8 cellular contexts compared by ENCODE assay signal in the genomic region with DNA sequence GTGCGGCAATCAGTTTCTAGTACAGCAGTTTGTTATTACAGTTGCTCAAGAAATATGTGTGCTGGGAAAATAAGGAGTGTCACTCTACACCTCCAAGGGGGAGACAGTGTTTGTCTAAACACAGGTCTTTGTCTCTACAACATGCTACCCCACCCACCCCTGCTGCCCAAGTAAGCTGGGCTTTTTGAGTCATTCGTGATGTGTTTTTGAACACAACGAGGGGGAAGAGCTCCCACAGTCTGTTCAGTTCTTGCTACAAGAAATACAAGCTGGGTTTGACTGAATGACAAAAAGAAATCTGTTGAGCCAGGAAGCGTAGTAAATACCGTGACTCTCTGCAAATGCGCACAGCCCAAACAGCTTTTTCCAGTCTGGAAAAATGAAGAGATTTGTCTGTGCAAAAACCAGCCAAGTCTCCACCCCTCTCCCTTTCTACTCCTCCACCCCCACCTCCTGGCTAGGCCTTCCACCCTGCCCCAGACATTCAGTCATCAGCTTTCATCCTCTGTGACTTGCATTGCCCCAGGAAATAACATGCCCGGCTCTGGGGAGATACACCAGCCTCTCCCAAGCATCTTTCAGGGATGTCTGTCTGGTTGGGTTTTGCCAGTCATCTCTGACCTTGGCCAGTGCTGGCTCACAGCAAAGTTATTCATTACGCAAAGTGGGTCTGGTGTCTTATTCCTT. TPM values are rescaled to one million over a fixed set of nuclear protein-coding genes. Genes with fewer than 3 reads are reported as not detected.
DNase-seq lines count a peak whose midpoint lies in the region; ATAC-seq and TF ChIP-seq lines count a peak whose summit lies in the region.

No MANE protein-coding gene starts in this region.

- POLR2A ChIA-PET in GM10248 (lab: Yijun Ruan, JAX), result interaction anchor here (1.1 kb wide), 1 partner anchor 19 kb away, joined by 6 read pairs; no protein-coding TSS in a partner anchor

- CTCF ChIA-PET in GM10248 (lab: Yijun Ruan, JAX), result interaction anchor here (0.9 to 2.1 kb wide), 9 partner anchors 9 to 74 kb away, joined by 3 to 16 read pairs (median 3); a partner anchor contains a TSS

- H3K9ac ChIP-seq in iPS-20b (ENCODE audit: low read depth, low read length), result peak overlapping the region; percentile 24; the same call in 1 of the 2 replicates

- H3K9me3 ChIP-seq in ascending aorta (no peaks in the 10 kb centered on the region), iPS-20b (ENCODE audit: insufficient read depth, low read depth, low read length) (peaks cover 4% of the 10 kb centered on the region; the same call in 1 of the 2 replicates), gastrocnemius medialis (no peaks in the 10 kb centered on the region)

- peaks cover 5 to 37% of the 10 kb centered on the region in 2 donors for H3K4me1 ChIP-seq in ascending aorta
- peaks cover 37% of the 10 kb centered on the region for H3K4me1 ChIP-seq in iPS-20b (ENCODE audit: insufficient read depth, low read length)
- peaks cover 41 to 55% of the 10 kb centered on the region in 2 donors for H3K4me1 ChIP-seq in gastrocnemius medialis

- peak overlapping the region; percentile 32 to 39 for H3K4me3 ChIP-seq in ascending aorta
- peak overlapping the region; percentile 7; the same call in 1 of the 2 replicates for H3K4me3 ChIP-seq in iPS-20b (ENCODE audit: low read length)
- H3K4me3 ChIP-seq in gastrocnemius medialis, result no peak overlapping the region

- TF ChIP-seq POLR2A in gastrocnemius medialis (IDR thresholded peaks at IDR 0.05), result no peak

- DNase-seq in GM03348 (ENCODE audit: low spot score) (peak; percentile 90), ascending aorta (ENCODE audit: low spot score in 2 of 2) (peak in 1 of 2 donors; percentile 82), gastrocnemius medialis (peak in 1 of 2 donors; percentile 55), GM10248 (ENCODE audit: extremely low spot score) (no peak), GM10266 (ENCODE audit: extremely low spot score) (no peak)
- DNase-seq in effector CD4-positive, alpha-beta T cell, result no peak

- TF ChIP-seq CTCF in ascending aorta (IDR thresholded peaks at IDR 0.05) (no peak), gastrocnemius medialis (IDR thresholded peaks at IDR 0.05 in 4 of 5, conservative IDR thresholded peaks at IDR 0.05 in 1 of 5) (no peak), GM10248 (IDR thresholded peaks at IDR 0.05; ENCODE audit: control extremely low read depth, extremely low read depth, low read depth, missing control alignments) (no peak), GM10266 (IDR thresholded peaks at IDR 0.05; ENCODE audit: control insufficient read depth, insufficient read depth, low read depth, missing control alignments) (no peak)

- H3K27ac ChIP-seq in ascending aorta (peak overlapping the region; percentile 80 to 89), iPS-20b (ENCODE audit: low read length) (no peak overlapping the region), gastrocnemius medialis (peak overlapping the region; percentile 48 to 67 (median 60))

- ATAC-seq in gastrocnemius medialis (peak; percentile 61 to 73), GM18867 (IDR thresholded peaks at IDR 0.05; ENCODE audit: unreplicated experiment) (no peak)

- H3K27me3 ChIP-seq in ascending aorta, result no peaks in the 10 kb centered on the region
- no peaks in the 10 kb centered on the region for H3K27me3 ChIP-seq in iPS-20b (ENCODE audit: insufficient read depth, low read length)
- H3K27me3 ChIP-seq in gastrocnemius medialis, result no peaks in the 10 kb centered on the region

- no peaks in the 10 kb centered on the region for H3K36me3 ChIP-seq in ascending aorta
- no peaks in the 10 kb centered on the region for H3K36me3 ChIP-seq in iPS-20b (ENCODE audit: insufficient read depth, low read depth, low read length)
- H3K36me3 ChIP-seq in gastrocnemius medialis, result no peaks in the 10 kb centered on the region

- in situ Hi-C loops in gastrocnemius medialis (cut with MboI; ENCODE audit: low sequenced_read_pairs in 4 of 4), result no loop called here

- intact Hi-C loops in ascending aorta (cut with DNase I), result loop anchor here (2.0 kb wide), 1 partner anchor 26 kb away; a partner anchor contains a TSS
- intact Hi-C loops in gastrocnemius medialis (cut with DNase I; ENCODE audit: low total_unique reads), result no loop called here

RNA-seq across cellular contexts. Expression of a gene that starts 25.7 kb away (rescaled TPM):
- total RNA-seq in ascending aorta (56.9 TPM), gastrocnemius medialis (10 to 100 TPM; 24.5 to 84.0 (median 48.2) TPM)

RNA-seq across cellular contexts. Expression of a gene that starts 27.8 kb away (rescaled TPM):
- total RNA-seq in ascending aorta, result 0.43 TPM
- total RNA-seq in gastrocnemius medialis, result under 1 TPM in 2 of 4 donors, not detected in 2; 0.13 to 0.72 TPM

Comparison
In these comparisons a context has a peak if more than half of its experiments do, and no peak if none do; other contexts are left out.
1. H3K4me3 ChIP-seq: peak in ascending aorta (2 of 2) and iPS-20b (single experiment); none in gastrocnemius medialis (0 of 4).